8 cellular contexts compared by ENCODE assay signal in genomic region chr1:109426278-109427170, GRCh38. TPM values are rescaled to one million over a fixed set of nuclear protein-coding genes. Genes with fewer than 3 reads are reported as not detected.
DNase-seq lines count a peak whose midpoint lies in the region; ATAC-seq and TF ChIP-seq lines count a peak whose summit lies in the region.

PSMA5 (minus strand) TSS chr1:109426448; CDS start chr1:109426330, 118 bp downstream.

- in situ Hi-C loops in GM18951 (cut with MboI; ENCODE audit: low sequenced_read_pairs, unreplicated experiment) = no loop called here

- H3K27me3 Mint-ChIP-seq in activated B cell treated with CpG ODN at 0.5 μM for 24 hours (no peaks in the 10 kb centered on the region), immature natural killer cell (ENCODE audit: low read depth in 3 of 3) (peaks cover 4 to 17% (median 4%) of the 10 kb centered on the region in 3 donors)

- H3K27ac Mint-ChIP-seq in activated B cell treated with CpG ODN at 0.5 μM for 24 hours (peak within 1 kb of the TSS; percentile 97), immature natural killer cell (peak within 1 kb of the TSS; percentile 96 to 99 (median 98))

- H3K36me3 Mint-ChIP-seq in activated B cell treated with CpG ODN at 0.5 μM for 24 hours (ENCODE audit: low read depth) = peaks cover 29% of the 10 kb centered on the region
- peaks cover 0 to 4% (median 0%) of the 10 kb centered on the region in 3 donors for H3K36me3 Mint-ChIP-seq in immature natural killer cell

- intact Hi-C loops in activated B cell treated with CpG ODN at 0.5 μM for 24 hours (cut with micrococcal nuclease) = loop anchor here (1.0 to 10.0 kb wide), 16 partner anchors 41 to 911 kb away; partner anchors contain the start of genes ATXN7L2, CLCC1, CYB561D1 and GNAI3

- H3K4me3 Mint-ChIP-seq in activated B cell treated with CpG ODN at 0.5 μM for 24 hours (peak within 1 kb of the TSS; percentile 96), immature natural killer cell (peak within 1 kb of the TSS; percentile 97 to 99 (median 98))

- ATAC-seq in HG03196 (IDR thresholded peaks at IDR 0.05; ENCODE audit: unreplicated experiment) (peak; percentile 94), activated B cell treated with CpG ODN at 0.5 μM for 24 hours (ENCODE audit: low read depth) (peak; percentile 97)

- POLR2A ChIA-PET in activated B cell treated with CpG ODN at 0.5 μM for 24 hours (lab: Charles Lee) = interaction anchor here (0.6 to 3.3 kb wide), 14 partner anchors 27 to 608 kb away, joined by 3 to 34 read pairs (median 6); partner anchors contain the start of genes ATXN7L2, CYB561D1, GNAI3 and PSRC1

- H3K9me3 Mint-ChIP-seq in activated B cell treated with CpG ODN at 0.5 μM for 24 hours (no peaks in the 10 kb centered on the region), immature natural killer cell (no peaks in the 10 kb centered on the region)

- peak; percentile 98 for DNase-seq in AG08395 (ENCODE audit: low spot score)
- peak; percentile 99 for DNase-seq in NCI-H345 (lab: John Stamatoyannopoulos, UW)
- peak; percentile 81 for DNase-seq in activated B cell treated with CpG ODN at 0.5 μM for 24 hours
- peak; percentile 84 to 99 (median 96) for DNase-seq in caudate nucleus (lab: John Stamatoyannopoulos, UW)
- DNase-seq in immature natural killer cell = peak; percentile 95 to 96 (median 95)
- peak; percentile 97 for DNase-seq in smooth muscle cell of the brain vasculature (ENCODE audit: low read depth, low spot score)

- H3K27ac ChIP-seq in caudate nucleus (ENCODE audit: low read depth, low read length) = peak within 1 kb of the TSS; percentile 64

- CTCF ChIA-PET in activated B cell treated with CpG ODN at 0.5 μM for 24 hours (lab: Charles Lee) = interaction anchor here (1.4 to 1.7 kb wide), 4 partner anchors 56 to 106 kb away, joined by 3 to 6 read pairs (median 4); partner anchors contain the start of genes ATXN7L2 and CYB561D1

- TF ChIP-seq CTCF in activated B cell treated with CpG ODN at 0.5 μM for 24 hours (IDR thresholded peaks at IDR 0.05) = no peak

- TF ChIP-seq POLR2A in GM18951 (IDR thresholded peaks at IDR 0.05; ENCODE audit: extremely low read depth, insufficient read depth, insufficient read length) = peak; percentile 96

- H3K4me1 Mint-ChIP-seq in activated B cell treated with CpG ODN at 0.5 μM for 24 hours (peaks cover 37% of the 10 kb centered on the region), immature natural killer cell (peaks cover 39 to 49% of the 10 kb centered on the region in 2 donors)

RNA-seq across cellular contexts. Expression of gene PSMA5, which starts in this region (rescaled TPM):
- 105 and 125 TPM in 2 replicates for total RNA-seq in activated B cell treated with CpG ODN at 0.5 μM for 24 hours
- 100 to 1,000 TPM; 115 to 146 (median 123) TPM for polyA plus RNA-seq in immature natural killer cell

Comparison
In these comparisons a context has a peak if more than half of its experiments do, and no peak if none do; other contexts are left out.
1. Peak in every context shown above with its lines: DNase-seq, ATAC-seq and H3K27ac ChIP-seq.